ENCODE assay signal across 12 cellular contexts in genomic region chr1:168609133-168609715, GRCh38. TPM values are rescaled to one million over a fixed set of nuclear protein-coding genes. Genes with fewer than 3 reads are reported as not detected.
DNase-seq lines count a peak whose midpoint lies in the region; ATAC-seq and TF ChIP-seq lines count a peak whose summit lies in the region.
"Had no signal": no experiment of that assay in that cellular context is flagged by ENCODE, and none has a peak within 500 bp of the region (broad histone marks: within the 10 kb centered on the region; RNA-seq: fewer than 3 reads in every experiment).

No MANE protein-coding gene starts in this region.

- H3K4me3 Mint-ChIP-seq in activated naive CD4-positive, alpha-beta T cell treated with anti-CD3 and anti-CD28 coated beads, Interleukin-2, amount 10 ng/mL, durations not matched to agents 7 days and 5 days = no peak overlapping the region

- peak; percentile 61 for DNase-seq in Daoy (ENCODE audit: low read depth)
- peak; percentile 50 for DNase-seq in astrocyte of the spinal cord (ENCODE audit: low read depth, low spot score)
- DNase-seq in heart left ventricle = peak; percentile 49 to 64 (median 64)
- DNase-seq in activated naive CD4-positive, alpha-beta T cell treated with anti-CD3 and anti-CD28 coated beads, Interleukin-2, amount 10 ng/mL, durations not matched to agents 7 days and 5 days = no peak
- no peak for DNase-seq in activated naive CD4-positive, alpha-beta T cell (lab: John Stamatoyannopoulos, UW)
- DNase-seq in NK-92 (lab: John Stamatoyannopoulos, UW; ENCODE audit: unreplicated experiment) = no peak
- no peak for DNase-seq in activated T-cell treated with anti-CD3 and anti-CD28 coated beads, Interleukin-2, amount 50 U/mL, for 48 hours
- DNase-seq: NCI-H1092 treated with DMSO at 0.1 percent for 48 hours, stomach had no signal

- no peak overlapping the region for H3K4me2 ChIP-seq in parathyroid adenoma (ENCODE audit: low read length)

- WGBS in heart left ventricle, 4 donors = 53 to 67% (median 62%) methylated on average over 15 to 17 of the region's 17 CpGs

- no peaks in the 10 kb centered on the region for H3K9me3 Mint-ChIP-seq in activated naive CD4-positive, alpha-beta T cell treated with anti-CD3 and anti-CD28 coated beads, Interleukin-2, amount 10 ng/mL, durations not matched to agents 7 days and 5 days

- H3K27ac Mint-ChIP-seq in activated naive CD4-positive, alpha-beta T cell treated with anti-CD3 and anti-CD28 coated beads, Interleukin-2, amount 10 ng/mL, durations not matched to agents 7 days and 5 days = no peak overlapping the region

- no peak overlapping the region for H3K9ac ChIP-seq in parathyroid adenoma

- intact Hi-C loops in heart left ventricle (cut with DNase I) = loop anchor here in 8 of 10 donors (5.0 to 10.0 kb wide), 5 partner anchors 264 to 936 kb away; partner anchors contain the start of gene ATP1B1 (in 1 of the 8)

- H3K4me1 Mint-ChIP-seq in activated naive CD4-positive, alpha-beta T cell treated with anti-CD3 and anti-CD28 coated beads, Interleukin-2, amount 10 ng/mL, durations not matched to agents 7 days and 5 days = no peaks in the 10 kb centered on the region

- H3K79me2 ChIP-seq in parathyroid adenoma = no peaks in the 10 kb centered on the region

- H3K27ac ChIP-seq in heart left ventricle (peak overlapping the region in 8 of 12 donors; percentile 29 to 64 (median 42)), parathyroid adenoma (no peak overlapping the region)
- H3K27ac ChIP-seq: SK-N-MC had no signal

- no peak for TF ChIP-seq POLR2A in heart left ventricle (IDR thresholded peaks at IDR 0.05)

- H3K36me3 ChIP-seq in heart left ventricle (no peaks in the 10 kb centered on the region), parathyroid adenoma (ENCODE audit: control insufficient read depth, insufficient read depth, low read length) (no peaks in the 10 kb centered on the region)
- H3K36me3 ChIP-seq: stomach had no signal

- TF ChIP-seq CTCF in astrocyte of the spinal cord (IDR thresholded peaks at IDR 0.05; ENCODE audit: low read depth, low read length) (no peak), heart left ventricle (IDR thresholded peaks at IDR 0.05) (no peak), parathyroid adenoma (IDR thresholded peaks at IDR 0.05) (no peak)

- H2AFZ ChIP-seq in parathyroid adenoma = peak overlapping the region; percentile 5

- in situ Hi-C loops in astrocyte of the spinal cord (cut with HindIII; ENCODE audit: low sequenced_read_pairs) = no loop called here

- ATAC-seq in heart left ventricle = peak; percentile 37 to 66 (median 64)

- H3K4me3 ChIP-seq in astrocyte of the spinal cord (ENCODE audit: low read depth, low read length) (no peak overlapping the region), heart left ventricle (peak overlapping the region in 3 of 12 donors; percentile 5 to 19 (median 14)), parathyroid adenoma (ENCODE audit: low read depth, low read length) (no peak overlapping the region)
- H3K4me3 ChIP-seq: SK-N-MC, stomach had no signal

- H3K4me1 ChIP-seq in heart left ventricle (peaks cover 0 to 36% (median 16%) of the 10 kb centered on the region in 12 donors), parathyroid adenoma (no peaks in the 10 kb centered on the region)

- CTCF ChIA-PET in activated naive CD4-positive, alpha-beta T cell treated with anti-CD3 and anti-CD28 coated beads, Interleukin-2, amount 10 ng/mL, durations not matched to agents 7 days and 5 days (lab: Charles Lee) = interaction anchor here (0.5 to 1.2 kb wide), 2 partner anchors 169 to 503 kb away, joined by 3 to 4 read pairs; no protein-coding TSS in a partner anchor

- H3K9me3 ChIP-seq in heart left ventricle (no peaks in the 10 kb centered on the region), parathyroid adenoma (ENCODE audit: control insufficient read depth, low read length) (no peaks in the 10 kb centered on the region)
- H3K9me3 ChIP-seq: stomach had no signal

- no peaks in the 10 kb centered on the region for H3K36me3 Mint-ChIP-seq in activated naive CD4-positive, alpha-beta T cell treated with anti-CD3 and anti-CD28 coated beads, Interleukin-2, amount 10 ng/mL, durations not matched to agents 7 days and 5 days

- H3K27me3 Mint-ChIP-seq in activated naive CD4-positive, alpha-beta T cell treated with anti-CD3 and anti-CD28 coated beads, Interleukin-2, amount 10 ng/mL, durations not matched to agents 7 days and 5 days = peaks cover 22% of the 10 kb centered on the region

- H3K27me3 ChIP-seq in heart left ventricle (no peaks in the 10 kb centered on the region), parathyroid adenoma (ENCODE audit: control insufficient read depth, insufficient read depth, low read length) (no peaks in the 10 kb centered on the region)
- H3K27me3 ChIP-seq: stomach had no signal

RNA-seq across cellular contexts. Expression of gene XCL1, which starts 32.8 kb away (rescaled TPM):
- not detected in 2 replicates for total RNA-seq in Daoy (2014; rRNA removed; shearing (Covaris generic))
- total RNA-seq in heart left ventricle = 1 to 10 TPM in 3 of 9 donors, under 1 TPM in 2, not detected in 4; 0.14 to 2.3 (median 1.1) TPM
- under 1 TPM in 1 of 2 donors, not detected in 1; 0.30 TPM for polyA plus RNA-seq in heart left ventricle
- total RNA-seq: pulmonary artery endothelial cell, stomach had no signal

Comparison
In these comparisons a context has a peak if more than half of its experiments do, and no peak if none do; other contexts are left out.
1. DNase-seq: peak in Daoy (single experiment), astrocyte of the spinal cord (single experiment) and heart left ventricle (5 of 5); none in activated naive CD4-positive, alpha-beta T cell treated with anti-CD3 and anti-CD28 coated beads, Interleukin-2, amount 10 ng/mL, durations not matched to agents 7 days and 5 days (single experiment), activated naive CD4-positive, alpha-beta T cell (0 of 4), NK-92 (single experiment) and activated T-cell treated with anti-CD3 and anti-CD28 coated beads, Interleukin-2, amount 50 U/mL, for 48 hours (0 of 2).